12 cellular contexts compared by ENCODE assay signal in genomic region chr12:50538178-50538577, GRCh38. TPM values are rescaled to one million over a fixed set of nuclear protein-coding genes. Genes with fewer than 3 reads are reported as not detected.
DNase-seq lines count a peak whose midpoint lies in the region; ATAC-seq, FAIRE-seq and TF ChIP-seq lines count a peak whose summit lies in the region.
"Had no signal": no experiment of that assay in that cellular context is flagged by ENCODE, and none has a peak within 500 bp of the region (broad histone marks: within the 10 kb centered on the region; RNA-seq: fewer than 3 reads in every experiment).

No MANE protein-coding gene starts in this region.

- no peak overlapping the region for H2AFZ ChIP-seq in ACC112 (ENCODE audit: low read length, unreplicated experiment)

- H3K27ac Mint-ChIP-seq in endothelial cell (ENCODE audit: unreplicated experiment) = no peak overlapping the region

- H3K4me1 ChIP-seq in ACC112 (ENCODE audit: control insufficient read depth, insufficient read depth, low read length, unreplicated experiment) (peaks cover 39% of the 10 kb centered on the region), right lobe of liver (peaks cover 0 to 52% (median 22%) of the 10 kb centered on the region in 4 donors), stomach (peaks cover 0 to 53% (median 9%) of the 10 kb centered on the region in 4 donors)

- H3K27me3 Mint-ChIP-seq in endothelial cell (ENCODE audit: unreplicated experiment) = peaks cover 2% of the 10 kb centered on the region

- DNase-seq in GM12891 (ENCODE audit: insufficient read length, low spot score) (no peak), right lobe of liver (no peak), stomach (no peak), endothelial cell (ENCODE audit: low spot score) (no peak)
- DNase-seq in effector CD8-positive, alpha-beta T cell (lab: John Stamatoyannopoulos, UW) = no peak
- DNase-seq: activated gamma-delta T cell, foreskin melanocyte, NCI-H2081 treated with DMSO at 0.1 percent for 48 hours had no signal

- H3K36me3 Mint-ChIP-seq in endothelial cell (ENCODE audit: low read depth, unreplicated experiment) = peaks cover 6% of the 10 kb centered on the region

- no peak for TF ChIP-seq EP300 in stomach (IDR thresholded peaks at IDR 0.05)

- peak overlapping the region; percentile 46; the same call in 1 of the 2 replicates for H3K4me3 ChIP-seq in ACC112 (ENCODE audit: low read depth, low read length)
- no peak overlapping the region for H3K4me3 ChIP-seq in right lobe of liver
- no peak overlapping the region for H3K4me3 ChIP-seq in stomach

- FAIRE-seq in GM12891 (lab: Jason Lieb, UNC) = no peak

- peaks cover 19% of the 10 kb centered on the region for H3K79me2 ChIP-seq in ACC112 (ENCODE audit: control insufficient read depth, insufficient read depth, low read length, unreplicated experiment)

- H3K27me3 ChIP-seq in ACC112 (ENCODE audit: insufficient read depth, low read length) (no peaks in the 10 kb centered on the region), right lobe of liver (no peaks in the 10 kb centered on the region), stomach (no peaks in the 10 kb centered on the region)

- TF ChIP-seq POLR2A in GM12891 (IDR thresholded peaks at IDR 0.05; ENCODE audit: low read depth, low read length) (no peak), right lobe of liver (IDR thresholded peaks at IDR 0.05) (no peak), stomach (IDR thresholded peaks at IDR 0.05) (no peak)

- H3K4me1 Mint-ChIP-seq in endothelial cell (ENCODE audit: unreplicated experiment) = no peaks in the 10 kb centered on the region

- no peak overlapping the region for H3K4me3 Mint-ChIP-seq in endothelial cell (ENCODE audit: unreplicated experiment)
- H3K4me3 Mint-ChIP-seq: neural crest cell had no signal

- WGBS in right lobe of liver (ENCODE audit: insufficient coverage, low coverage, low lambda C conversion rate, missing lambda C conversion rate) = 56% methylated on average over 3 of the region's 3 CpGs
- WGBS in stomach, 5 donors = 63 to 81% (median 70%) methylated on average over 3 of the region's 3 CpGs

- TF ChIP-seq CTCF in VCaP (conservative IDR thresholded peaks at IDR 0.05) (no peak), right lobe of liver (IDR thresholded peaks at IDR 0.05) (no peak), stomach (IDR thresholded peaks at IDR 0.05) (no peak), endothelial cell (IDR thresholded peaks at IDR 0.05; ENCODE audit: unreplicated experiment) (no peak)

- H3K27ac ChIP-seq in ACC112 (ENCODE audit: low read depth, low read length) (peak overlapping the region; percentile 42; the same call in 1 of the 2 replicates), VCaP (peak overlapping the region; percentile 30), right lobe of liver (peak overlapping the region in 2 of 3 donors; percentile 29 to 36), stomach (peak overlapping the region in 1 of 5 donors; percentile 8)

- H3K9me3 ChIP-seq in right lobe of liver (no peaks in the 10 kb centered on the region), stomach (no peaks in the 10 kb centered on the region)

- ATAC-seq in right lobe of liver (peak; percentile 19 to 50 (median 44)), HG03378 (IDR thresholded peaks at IDR 0.05; ENCODE audit: unreplicated experiment) (no peak)

- no peaks in the 10 kb centered on the region for H3K9me3 Mint-ChIP-seq in endothelial cell (ENCODE audit: unreplicated experiment)
- H3K9me3 Mint-ChIP-seq: neural crest cell had no signal

- intact Hi-C loops in right lobe of liver (cut with DNase I) (no loop called here), stomach (cut with DNase I; ENCODE audit: low total_unique reads) (no loop called here)

- H3K36me3 ChIP-seq in ACC112 (ENCODE audit: insufficient read depth, low read length) (no peaks in the 10 kb centered on the region), right lobe of liver (no peaks in the 10 kb centered on the region), stomach (no peaks in the 10 kb centered on the region)

TF ChIP-seq in GM12891, 5 proteins besides CTCF, POLR2A, EP300 and RAD21:
- no peak for TF ChIP-seq PAX5 (IDR thresholded peaks at IDR 0.05; ENCODE audit: insufficient read depth, low read length, severe bottlenecking)
- TF ChIP-seq TAF1 (IDR thresholded peaks at IDR 0.05; ENCODE audit: low read depth, low read length) = no peak
- TF ChIP-seq POU2F2 (IDR thresholded peaks at IDR 0.05; ENCODE audit: low read depth, low read length) = no peak
- TF ChIP-seq SPI1 (IDR thresholded peaks at IDR 0.05; ENCODE audit: low read depth, low read length) = peak; percentile 74

RNA-seq across cellular contexts. Expression of gene DIP2B, which starts 33.4 kb away (rescaled TPM):
- polyA plus RNA-seq in GM12891 (2012; ENCODE audit: low read depth, missing spikeins) = 8.7 TPM
- total RNA-seq in right lobe of liver (10 to 100 TPM; 11.1 to 24.0 (median 14.8) TPM), stomach (100 to 1,000 TPM in 1 of 5 donors, 10 to 100 TPM in 3, 1 to 10 TPM in 1; 5.8 to 136 (median 20.6) TPM), endothelial cell (ENCODE audit: unreplicated experiment) (45.1 TPM)
- 1 to 10 TPM; 2.7 to 4.2 (median 3.9) TPM for polyA plus RNA-seq in stomach
